ENCODE assay signal across 1 cellular context in the genomic region with DNA sequence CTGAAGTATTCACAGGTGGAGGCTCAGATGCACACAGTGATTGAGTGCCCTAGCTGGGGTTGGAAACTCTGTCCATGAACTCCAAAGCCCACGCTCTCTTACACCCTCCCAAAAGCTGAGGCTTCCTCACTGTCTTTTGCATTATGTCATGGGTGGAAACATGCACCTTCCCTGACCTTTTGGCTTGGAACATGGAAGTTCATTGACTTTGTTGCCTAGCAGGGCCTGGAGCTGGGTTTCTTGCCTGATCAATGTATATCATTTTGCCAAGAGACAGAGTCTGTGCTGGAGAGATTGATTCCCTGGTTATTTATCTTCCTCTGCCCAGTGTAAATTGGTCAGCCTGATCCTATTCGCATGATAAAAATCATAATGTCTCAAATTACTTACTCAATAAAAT.
TF ChIP-seq lines count a peak whose summit lies in the region.

No MANE protein-coding gene starts in this region.

TF ChIP-seq in liver, 16 proteins besides CTCF, POLR2A, EP300 and RAD21 (continued from another document):
- TF ChIP-seq, protein P1, sequence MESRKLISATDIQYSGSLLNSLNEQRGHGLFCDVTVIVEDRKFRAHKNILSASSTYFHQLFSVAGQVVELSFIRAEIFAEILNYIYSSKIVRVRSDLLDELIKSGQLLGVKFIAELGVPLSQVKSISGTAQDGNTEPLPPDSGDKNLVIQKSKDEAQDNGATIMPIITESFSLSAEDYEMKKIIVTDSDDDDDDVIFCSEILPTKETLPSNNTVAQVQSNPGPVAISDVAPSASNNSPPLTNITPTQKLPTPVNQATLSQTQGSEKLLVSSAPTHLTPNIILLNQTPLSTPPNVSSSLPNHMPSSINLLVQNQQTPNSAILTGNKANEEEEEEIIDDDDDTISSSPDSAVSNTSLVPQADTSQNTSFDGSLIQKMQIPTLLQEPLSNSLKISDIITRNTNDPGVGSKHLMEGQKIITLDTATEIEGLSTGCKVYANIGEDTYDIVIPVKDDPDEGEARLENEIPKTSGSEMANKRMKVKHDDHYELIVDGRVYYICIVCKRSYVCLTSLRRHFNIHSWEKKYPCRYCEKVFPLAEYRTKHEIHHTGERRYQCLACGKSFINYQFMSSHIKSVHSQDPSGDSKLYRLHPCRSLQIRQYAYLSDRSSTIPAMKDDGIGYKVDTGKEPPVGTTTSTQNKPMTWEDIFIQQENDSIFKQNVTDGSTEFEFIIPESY (IDR thresholded peaks at IDR 0.05) = no peak
- TF ChIP-seq RXRA (IDR thresholded peaks at IDR 0.05) = peak; percentile 72 to 83
